In the genomic region with DNA sequence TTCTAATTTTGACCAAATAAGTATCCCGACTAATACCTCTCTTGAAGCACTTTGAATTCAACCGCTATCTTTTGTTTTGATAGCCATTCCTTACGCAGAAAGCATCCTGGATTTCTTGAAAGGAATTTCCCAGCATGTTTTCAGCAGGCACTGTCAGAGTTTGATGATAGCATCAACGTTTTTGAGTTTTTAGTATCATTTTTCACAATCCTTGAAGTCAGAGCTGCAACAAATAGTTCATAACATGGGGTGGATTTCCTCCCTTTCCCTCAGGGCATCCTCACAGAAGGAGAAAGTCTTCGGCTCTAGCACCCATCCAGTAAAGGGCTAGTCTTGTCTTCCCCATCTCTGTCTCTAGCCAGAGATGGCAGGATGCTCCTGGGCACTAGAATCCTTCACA, we compare ENCODE assay signal across 1 cellular context.
TF ChIP-seq lines count a peak whose summit lies in the region.

No MANE protein-coding gene starts in this region.

TF ChIP-seq in HepG2, 621 proteins besides CTCF, POLR2A, EP300 and RAD21:
- TF ChIP-seq ZNF33B (CRISPR knock-in tag; IDR thresholded peaks at IDR 0.05), result no peak
- no peak for TF ChIP-seq ZC3H13 (CRISPR knock-in tag; IDR thresholded peaks at IDR 0.05)
- TF ChIP-seq ZNF484 (CRISPR knock-in tag; IDR thresholded peaks at IDR 0.05; ENCODE audit: borderline replicate concordance, low read depth), result no peak
- no peak for TF ChIP-seq KDM5A (IDR thresholded peaks at IDR 0.05; ENCODE audit: borderline replicate concordance, low read length)
- TF ChIP-seq, protein P1, sequence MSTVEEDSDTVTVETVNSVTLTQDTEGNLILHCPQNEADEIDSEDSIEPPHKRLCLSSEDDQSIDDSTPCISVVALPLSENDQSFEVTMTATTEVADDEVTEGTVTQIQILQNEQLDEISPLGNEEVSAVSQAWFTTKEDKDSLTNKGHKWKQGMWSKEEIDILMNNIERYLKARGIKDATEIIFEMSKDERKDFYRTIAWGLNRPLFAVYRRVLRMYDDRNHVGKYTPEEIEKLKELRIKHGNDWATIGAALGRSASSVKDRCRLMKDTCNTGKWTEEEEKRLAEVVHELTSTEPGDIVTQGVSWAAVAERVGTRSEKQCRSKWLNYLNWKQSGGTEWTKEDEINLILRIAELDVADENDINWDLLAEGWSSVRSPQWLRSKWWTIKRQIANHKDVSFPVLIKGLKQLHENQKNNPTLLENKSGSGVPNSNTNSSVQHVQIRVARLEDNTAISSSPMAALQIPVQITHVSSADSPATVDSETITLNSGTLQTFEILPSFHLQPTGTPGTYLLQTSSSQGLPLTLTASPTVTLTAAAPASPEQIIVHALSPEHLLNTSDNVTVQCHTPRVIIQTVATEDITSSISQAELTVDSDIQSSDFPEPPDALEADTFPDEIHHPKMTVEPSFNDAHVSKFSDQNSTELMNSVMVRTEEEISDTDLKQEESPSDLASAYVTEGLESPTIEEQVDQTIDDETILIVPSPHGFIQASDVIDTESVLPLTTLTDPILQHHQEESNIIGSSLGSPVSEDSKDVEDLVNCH (CRISPR knock-in tag; IDR thresholded peaks at IDR 0.05), result no peak
- TF ChIP-seq ZFP36L2 (CRISPR knock-in tag; IDR thresholded peaks at IDR 0.05), result no peak
- no peak for TF ChIP-seq MLLT10 (CRISPR knock-in tag; IDR thresholded peaks at IDR 0.05)
- no peak for TF ChIP-seq MTA1 (CRISPR knock-in tag; IDR thresholded peaks at IDR 0.05; ENCODE audit: borderline replicate concordance)
- no peak for TF ChIP-seq SP5 (CRISPR knock-in tag; IDR thresholded peaks at IDR 0.05; ENCODE audit: borderline replicate concordance, low read depth)
- TF ChIP-seq, protein P2, sequence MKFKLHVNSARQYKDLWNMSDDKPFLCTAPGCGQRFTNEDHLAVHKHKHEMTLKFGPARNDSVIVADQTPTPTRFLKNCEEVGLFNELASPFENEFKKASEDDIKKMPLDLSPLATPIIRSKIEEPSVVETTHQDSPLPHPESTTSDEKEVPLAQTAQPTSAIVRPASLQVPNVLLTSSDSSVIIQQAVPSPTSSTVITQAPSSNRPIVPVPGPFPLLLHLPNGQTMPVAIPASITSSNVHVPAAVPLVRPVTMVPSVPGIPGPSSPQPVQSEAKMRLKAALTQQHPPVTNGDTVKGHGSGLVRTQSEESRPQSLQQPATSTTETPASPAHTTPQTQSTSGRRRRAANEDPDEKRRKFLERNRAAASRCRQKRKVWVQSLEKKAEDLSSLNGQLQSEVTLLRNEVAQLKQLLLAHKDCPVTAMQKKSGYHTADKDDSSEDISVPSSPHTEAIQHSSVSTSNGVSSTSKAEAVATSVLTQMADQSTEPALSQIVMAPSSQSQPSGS (CRISPR knock-in tag; IDR thresholded peaks at IDR 0.05), result no peak
- TF ChIP-seq ESRRA (CRISPR knock-in tag; IDR thresholded peaks at IDR 0.05; ENCODE audit: low read depth), result no peak
- TF ChIP-seq ZNF10 (CRISPR knock-in tag; IDR thresholded peaks at IDR 0.05; ENCODE audit: borderline replicate concordance, low read depth), result no peak
- TF ChIP-seq ZNF616 (CRISPR knock-in tag; IDR thresholded peaks at IDR 0.05; ENCODE audit: low read depth), result no peak
- no peak for TF ChIP-seq ZNF136 (CRISPR knock-in tag; IDR thresholded peaks at IDR 0.05; ENCODE audit: low read depth)
